In genomic region chrX:1398431-1399340, GRCh38 we compare ENCODE assay signal across 17 cellular contexts. TPM values are rescaled to one million over a fixed set of nuclear protein-coding genes. Genes with fewer than 3 reads are reported as not detected.
DNase-seq lines count a peak whose midpoint lies in the region; ATAC-seq lines count a peak whose summit lies in the region.
"Had no signal": no experiment of that assay in that cellular context is flagged by ENCODE, and none has a peak within 500 bp of the region (broad histone marks: within the 10 kb centered on the region; RNA-seq: fewer than 3 reads in every experiment).

No MANE protein-coding gene starts in this region.

- CTCF ChIA-PET in activated naive CD4-positive, alpha-beta T cell treated with anti-CD3 and anti-CD28 coated beads for 36 hours (lab: Charles Lee) = no interaction called here

- ATAC-seq in left lobe of liver = peak; percentile 13
- ATAC-seq in GM21529 (IDR thresholded peaks at IDR 0.05; ENCODE audit: unreplicated experiment) = no peak

- no peaks in the 10 kb centered on the region for H3K27me3 Mint-ChIP-seq in activated naive CD4-positive, alpha-beta T cell treated with anti-CD3 and anti-CD28 coated beads for 36 hours (ENCODE audit: low read depth)
- H3K27me3 Mint-ChIP-seq in activated naive CD8-positive, alpha-beta T cell treated with anti-CD3 and anti-CD28 coated beads for 36 hours = no peaks in the 10 kb centered on the region
- H3K27me3 Mint-ChIP-seq: CD8-positive, alpha-beta memory T cell had no signal

- no peak overlapping the region for H3K27ac Mint-ChIP-seq in activated naive CD4-positive, alpha-beta T cell treated with anti-CD3 and anti-CD28 coated beads for 36 hours
- H3K27ac Mint-ChIP-seq in activated naive CD8-positive, alpha-beta T cell treated with anti-CD3 and anti-CD28 coated beads for 36 hours = no peak overlapping the region
- H3K27ac Mint-ChIP-seq: immature natural killer cell had no signal

- peaks cover 26% of the 10 kb centered on the region for H3K4me1 Mint-ChIP-seq in activated naive CD4-positive, alpha-beta T cell treated with anti-CD3 and anti-CD28 coated beads for 36 hours (ENCODE audit: low read depth)
- H3K4me1 Mint-ChIP-seq in activated naive CD8-positive, alpha-beta T cell treated with anti-CD3 and anti-CD28 coated beads for 36 hours = peaks cover 12% of the 10 kb centered on the region

- no peaks in the 10 kb centered on the region for H3K9me3 Mint-ChIP-seq in activated naive CD4-positive, alpha-beta T cell treated with anti-CD3 and anti-CD28 coated beads for 36 hours
- no peaks in the 10 kb centered on the region for H3K9me3 Mint-ChIP-seq in activated naive CD8-positive, alpha-beta T cell treated with anti-CD3 and anti-CD28 coated beads for 36 hours

- peak; percentile 8 for DNase-seq in activated naive CD4-positive, alpha-beta T cell treated with anti-CD3 and anti-CD28 coated beads, Interleukin-2, amount 50 U/mL, for 16 hours
- DNase-seq in activated naive CD4-positive, alpha-beta T cell treated with anti-CD3 and anti-CD28 coated beads for 36 hours = no peak
- no peak for DNase-seq in activated naive CD8-positive, alpha-beta T cell treated with anti-CD3 and anti-CD28 coated beads for 36 hours
- no peak for DNase-seq in left lobe of liver (ENCODE audit: low spot score)
- DNase-seq in stimulated activated CD8-positive, alpha-beta memory T cell treated with anti-CD3 and anti-CD28 coated beads, Interleukin-4, amount 100 ng/mL, for 48 hours = peak; percentile 24
- no peak for DNase-seq in EL
- no peak for DNase-seq in RKO (ENCODE audit: low spot score)
- DNase-seq: DND-41; effector CD8-positive, alpha-beta T cell; immature natural killer cell; mesendoderm; NCI-H187 treated with DMSO at 0.1 percent for 48 hours; NCI-H446 treated with DMSO at 0.1 percent for 48 hours; stomach; T-helper 9 cell had no signal

- H3K36me3 Mint-ChIP-seq in activated naive CD4-positive, alpha-beta T cell treated with anti-CD3 and anti-CD28 coated beads for 36 hours (ENCODE audit: low read depth) = peaks cover 12% of the 10 kb centered on the region
- peaks cover 21% of the 10 kb centered on the region for H3K36me3 Mint-ChIP-seq in activated naive CD8-positive, alpha-beta T cell treated with anti-CD3 and anti-CD28 coated beads for 36 hours

- H3K4me3 Mint-ChIP-seq in activated naive CD4-positive, alpha-beta T cell treated with anti-CD3 and anti-CD28 coated beads for 36 hours = no peak overlapping the region
- H3K4me3 Mint-ChIP-seq in activated naive CD8-positive, alpha-beta T cell treated with anti-CD3 and anti-CD28 coated beads for 36 hours = peak overlapping the region; percentile 18
- H3K4me3 Mint-ChIP-seq: CD8-positive, alpha-beta memory T cell; immature natural killer cell had no signal

- intact Hi-C loops in activated naive CD4-positive, alpha-beta T cell treated with anti-CD3 and anti-CD28 coated beads for 36 hours (cut with micrococcal nuclease) = loop anchor here (10.0 kb wide), 1 partner anchor 1216 kb away; no protein-coding TSS in a partner anchor

RNA-seq across cellular contexts. Expression of gene SLC25A6, which starts 6.8 kb away (rescaled TPM):
- 100 to 1,000 TPM; 457 to 463 TPM for total RNA-seq in activated naive CD4-positive, alpha-beta T cell treated with anti-CD3 and anti-CD28 coated beads for 36 hours
- 100 to 1,000 TPM; 358 to 372 TPM for total RNA-seq in activated naive CD8-positive, alpha-beta T cell treated with anti-CD3 and anti-CD28 coated beads for 36 hours
- 55.9 TPM for total RNA-seq in left lobe of liver

RNA-seq across cellular contexts. Expression of gene ASMTL, which starts 54.0 kb away (rescaled TPM):
- total RNA-seq in activated naive CD4-positive, alpha-beta T cell treated with anti-CD3 and anti-CD28 coated beads for 36 hours = 10 to 100 TPM; 45.1 to 47.2 TPM
- 10 to 100 TPM; 29.4 to 30.5 TPM for total RNA-seq in activated naive CD8-positive, alpha-beta T cell treated with anti-CD3 and anti-CD28 coated beads for 36 hours
- 31.4 TPM for total RNA-seq in left lobe of liver

Comparison
In these comparisons a context has a peak if more than half of its experiments do, and no peak if none do; other contexts are left out.
1. DNase-seq: peak in activated naive CD4-positive, alpha-beta T cell treated with anti-CD3 and anti-CD28 coated beads, Interleukin-2, amount 50 U/mL, for 16 hours (single experiment) and stimulated activated CD8-positive, alpha-beta memory T cell treated with anti-CD3 and anti-CD28 coated beads, Interleukin-4, amount 100 ng/mL, for 48 hours (single experiment); none in activated naive CD4-positive, alpha-beta T cell treated with anti-CD3 and anti-CD28 coated beads for 36 hours (single experiment), activated naive CD8-positive, alpha-beta T cell treated with anti-CD3 and anti-CD28 coated beads for 36 hours (single experiment), left lobe of liver (single experiment), EL (single experiment) and RKO (single experiment).